ENCODE assay signal across 1 cellular context in the genomic region with DNA sequence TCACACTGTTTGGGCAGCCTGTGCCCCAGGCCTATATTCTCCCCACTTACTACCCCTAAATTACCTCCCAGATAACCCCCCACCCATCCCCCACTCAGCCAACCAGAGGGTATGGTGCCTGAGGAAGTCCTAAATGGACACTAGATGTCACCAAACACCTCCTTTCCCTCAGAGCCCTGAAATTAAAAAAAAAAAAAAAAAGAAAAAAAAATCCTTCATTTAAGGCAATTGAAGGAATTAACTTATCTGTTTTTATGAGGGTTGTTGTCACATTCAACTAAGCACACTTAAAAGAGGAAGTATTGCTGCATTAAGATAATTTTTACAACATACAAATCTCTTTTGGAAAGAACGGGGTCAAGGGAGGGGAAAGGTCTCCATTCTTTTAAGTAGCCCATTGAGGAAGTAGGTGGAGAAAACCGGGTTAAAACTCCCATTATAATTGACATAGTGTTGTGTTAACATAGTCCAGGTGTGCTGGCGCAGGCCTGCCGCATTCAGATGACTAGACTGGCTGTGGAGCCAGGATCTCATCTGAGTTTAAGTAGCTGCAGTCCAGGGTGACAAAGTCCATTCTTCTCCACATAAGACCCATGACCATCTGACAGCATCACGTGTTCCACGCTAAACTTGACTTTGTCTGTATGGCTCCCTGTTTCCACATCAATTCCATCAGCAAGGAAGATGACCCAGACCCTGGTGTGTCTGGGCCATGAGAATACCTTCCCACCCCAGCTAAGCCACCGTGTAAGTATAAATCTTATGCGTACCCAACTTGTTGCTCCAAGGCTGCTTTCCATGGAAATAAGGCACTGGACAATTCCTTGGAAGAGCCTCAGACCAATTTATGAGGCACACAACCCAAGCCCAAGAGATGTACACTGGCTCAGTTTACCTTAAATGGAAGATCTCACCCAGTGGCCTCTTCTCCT.
TF ChIP-seq lines count a peak whose summit lies in the region.

No MANE protein-coding gene starts in this region.

TF ChIP-seq in HepG2, 621 proteins besides CTCF, POLR2A, EP300 and RAD21 (continued from another document and continues in another):
- no peak for TF ChIP-seq YEATS2 (CRISPR knock-in tag; IDR thresholded peaks at IDR 0.05; ENCODE audit: borderline replicate concordance)
- TF ChIP-seq ATAD3A (CRISPR knock-in tag; IDR thresholded peaks at IDR 0.05): no peak
- TF ChIP-seq GRHL1 (CRISPR knock-in tag; conservative IDR thresholded peaks at IDR 0.05): no peak
- no peak for TF ChIP-seq GTF3A (CRISPR knock-in tag; conservative IDR thresholded peaks at IDR 0.05)
- no peak for TF ChIP-seq NR2F6 (IDR thresholded peaks at IDR 0.05)
- TF ChIP-seq NR2F6 (CRISPR knock-in tag; IDR thresholded peaks at IDR 0.05): no peak
- no peak for TF ChIP-seq ZNF263 (CRISPR knock-in tag; IDR thresholded peaks at IDR 0.05)
- no peak for TF ChIP-seq TAF15 (IDR thresholded peaks at IDR 0.05; ENCODE audit: low read depth, low read length, poor library complexity, severe bottlenecking)
- TF ChIP-seq NKX3-1 (CRISPR knock-in tag; IDR thresholded peaks at IDR 0.05): no peak
- TF ChIP-seq, protein P1, sequence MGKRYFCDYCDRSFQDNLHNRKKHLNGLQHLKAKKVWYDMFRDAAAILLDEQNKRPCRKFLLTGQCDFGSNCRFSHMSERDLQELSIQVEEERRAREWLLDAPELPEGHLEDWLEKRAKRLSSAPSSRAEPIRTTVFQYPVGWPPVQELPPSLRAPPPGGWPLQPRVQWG (CRISPR knock-in tag; IDR thresholded peaks at IDR 0.05; ENCODE audit: borderline replicate concordance, low read depth): no peak
- TF ChIP-seq ZFP36L1 (CRISPR knock-in tag; IDR thresholded peaks at IDR 0.05): no peak
- TF ChIP-seq FOXK1 (CRISPR knock-in tag; IDR thresholded peaks at IDR 0.05; ENCODE audit: borderline replicate concordance, low read depth): 0 out of 2 replicates have a peak, but pooled peaks have one; percentile 32
- no peak for TF ChIP-seq TCF12 (IDR thresholded peaks at IDR 0.05)
- TF ChIP-seq TCF12 (CRISPR knock-in tag; IDR thresholded peaks at IDR 0.05): no peak
- no peak for TF ChIP-seq NFYC (CRISPR knock-in tag; IDR thresholded peaks at IDR 0.05)
- 0 out of 2 replicates have a peak, but pooled peaks have one; percentile 20 for TF ChIP-seq FOSL2 (CRISPR knock-in tag; IDR thresholded peaks at IDR 0.05)
- TF ChIP-seq MLLT10 (CRISPR knock-in tag; IDR thresholded peaks at IDR 0.05): no peak
- TF ChIP-seq, protein P2, sequence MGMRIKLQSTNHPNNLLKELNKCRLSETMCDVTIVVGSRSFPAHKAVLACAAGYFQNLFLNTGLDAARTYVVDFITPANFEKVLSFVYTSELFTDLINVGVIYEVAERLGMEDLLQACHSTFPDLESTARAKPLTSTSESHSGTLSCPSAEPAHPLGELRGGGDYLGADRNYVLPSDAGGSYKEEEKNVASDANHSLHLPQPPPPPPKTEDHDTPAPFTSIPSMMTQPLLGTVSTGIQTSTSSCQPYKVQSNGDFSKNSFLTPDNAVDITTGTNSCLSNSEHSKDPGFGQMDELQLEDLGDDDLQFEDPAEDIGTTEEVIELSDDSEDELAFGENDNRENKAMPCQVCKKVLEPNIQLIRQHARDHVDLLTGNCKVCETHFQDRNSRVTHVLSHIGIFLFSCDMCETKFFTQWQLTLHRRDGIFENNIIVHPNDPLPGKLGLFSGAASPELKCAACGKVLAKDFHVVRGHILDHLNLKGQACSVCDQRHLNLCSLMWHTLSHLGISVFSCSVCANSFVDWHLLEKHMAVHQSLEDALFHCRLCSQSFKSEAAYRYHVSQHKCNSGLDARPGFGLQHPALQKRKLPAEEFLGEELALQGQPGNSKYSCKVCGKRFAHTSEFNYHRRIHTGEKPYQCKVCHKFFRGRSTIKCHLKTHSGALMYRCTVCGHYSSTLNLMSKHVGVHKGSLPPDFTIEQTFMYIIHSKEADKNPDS (CRISPR knock-in tag; IDR thresholded peaks at IDR 0.05): no peak
- TF ChIP-seq, protein P3, sequence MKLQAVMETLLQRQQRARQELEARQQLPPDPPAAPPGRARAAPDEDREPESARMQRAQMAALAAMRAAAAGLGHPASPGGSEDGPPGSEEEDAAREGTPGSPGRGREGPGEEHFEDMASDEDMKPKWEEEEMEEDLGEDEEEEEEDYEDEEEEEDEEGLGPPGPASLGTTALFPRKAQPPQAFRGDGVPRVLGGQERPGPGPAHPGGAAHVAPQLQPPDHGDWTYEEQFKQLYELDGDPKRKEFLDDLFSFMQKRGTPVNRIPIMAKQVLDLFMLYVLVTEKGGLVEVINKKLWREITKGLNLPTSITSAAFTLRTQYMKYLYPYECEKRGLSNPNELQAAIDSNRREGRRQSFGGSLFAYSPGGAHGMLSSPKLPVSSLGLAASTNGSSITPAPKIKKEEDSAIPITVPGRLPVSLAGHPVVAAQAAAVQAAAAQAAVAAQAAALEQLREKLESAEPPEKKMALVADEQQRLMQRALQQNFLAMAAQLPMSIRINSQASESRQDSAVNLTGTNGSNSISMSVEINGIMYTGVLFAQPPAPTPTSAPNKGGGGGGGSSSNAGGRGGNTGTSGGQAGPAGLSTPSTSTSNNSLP (IDR thresholded peaks at IDR 0.05; ENCODE audit: low read depth, low read length): peak; percentile 34; the same call in 1 of the 2 replicates
- TF ChIP-seq, protein P4, sequence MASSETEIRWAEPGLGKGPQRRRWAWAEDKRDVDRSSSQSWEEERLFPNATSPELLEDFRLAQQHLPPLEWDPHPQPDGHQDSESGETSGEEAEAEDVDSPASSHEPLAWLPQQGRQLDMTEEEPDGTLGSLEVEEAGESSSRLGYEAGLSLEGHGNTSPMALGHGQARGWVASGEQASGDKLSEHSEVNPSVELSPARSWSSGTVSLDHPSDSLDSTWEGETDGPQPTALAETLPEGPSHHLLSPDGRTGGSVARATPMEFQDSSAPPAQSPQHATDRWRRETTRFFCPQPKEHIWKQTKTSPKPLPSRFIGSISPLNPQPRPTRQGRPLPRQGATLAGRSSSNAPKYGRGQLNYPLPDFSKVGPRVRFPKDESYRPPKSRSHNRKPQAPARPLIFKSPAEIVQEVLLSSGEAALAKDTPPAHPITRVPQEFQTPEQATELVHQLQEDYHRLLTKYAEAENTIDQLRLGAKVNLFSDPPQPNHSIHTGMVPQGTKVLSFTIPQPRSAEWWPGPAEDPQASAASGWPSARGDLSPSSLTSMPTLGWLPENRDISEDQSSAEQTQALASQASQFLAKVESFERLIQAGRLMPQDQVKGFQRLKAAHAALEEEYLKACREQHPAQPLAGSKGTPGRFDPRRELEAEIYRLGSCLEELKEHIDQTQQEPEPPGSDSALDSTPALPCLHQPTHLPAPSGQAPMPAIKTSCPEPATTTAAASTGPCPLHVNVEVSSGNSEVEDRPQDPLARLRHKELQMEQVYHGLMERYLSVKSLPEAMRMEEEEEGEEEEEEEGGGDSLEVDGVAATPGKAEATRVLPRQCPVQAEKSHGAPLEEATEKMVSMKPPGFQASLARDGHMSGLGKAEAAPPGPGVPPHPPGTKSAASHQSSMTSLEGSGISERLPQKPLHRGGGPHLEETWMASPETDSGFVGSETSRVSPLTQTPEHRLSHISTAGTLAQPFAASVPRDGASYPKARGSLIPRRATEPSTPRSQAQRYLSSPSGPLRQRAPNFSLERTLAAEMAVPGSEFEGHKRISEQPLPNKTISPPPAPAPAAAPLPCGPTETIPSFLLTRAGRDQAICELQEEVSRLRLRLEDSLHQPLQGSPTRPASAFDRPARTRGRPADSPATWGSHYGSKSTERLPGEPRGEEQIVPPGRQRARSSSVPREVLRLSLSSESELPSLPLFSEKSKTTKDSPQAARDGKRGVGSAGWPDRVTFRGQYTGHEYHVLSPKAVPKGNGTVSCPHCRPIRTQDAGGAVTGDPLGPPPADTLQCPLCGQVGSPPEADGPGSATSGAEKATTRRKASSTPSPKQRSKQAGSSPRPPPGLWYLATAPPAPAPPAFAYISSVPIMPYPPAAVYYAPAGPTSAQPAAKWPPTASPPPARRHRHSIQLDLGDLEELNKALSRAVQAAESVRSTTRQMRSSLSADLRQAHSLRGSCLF (CRISPR knock-in tag; IDR thresholded peaks at IDR 0.05; ENCODE audit: borderline replicate concordance): no peak
- TF ChIP-seq ZMYM3 (CRISPR knock-in tag; IDR thresholded peaks at IDR 0.05): no peak
- no peak for TF ChIP-seq KDM4B (CRISPR knock-in tag; IDR thresholded peaks at IDR 0.05)
- no peak for TF ChIP-seq MTA1 (CRISPR knock-in tag; IDR thresholded peaks at IDR 0.05; ENCODE audit: borderline replicate concordance)
- TF ChIP-seq ATF5 (CRISPR knock-in tag; IDR thresholded peaks at IDR 0.05; ENCODE audit: low read depth): no peak
- no peak for TF ChIP-seq ZNF510 (CRISPR knock-in tag; IDR thresholded peaks at IDR 0.05; ENCODE audit: low read depth)
- TF ChIP-seq, protein P5, sequence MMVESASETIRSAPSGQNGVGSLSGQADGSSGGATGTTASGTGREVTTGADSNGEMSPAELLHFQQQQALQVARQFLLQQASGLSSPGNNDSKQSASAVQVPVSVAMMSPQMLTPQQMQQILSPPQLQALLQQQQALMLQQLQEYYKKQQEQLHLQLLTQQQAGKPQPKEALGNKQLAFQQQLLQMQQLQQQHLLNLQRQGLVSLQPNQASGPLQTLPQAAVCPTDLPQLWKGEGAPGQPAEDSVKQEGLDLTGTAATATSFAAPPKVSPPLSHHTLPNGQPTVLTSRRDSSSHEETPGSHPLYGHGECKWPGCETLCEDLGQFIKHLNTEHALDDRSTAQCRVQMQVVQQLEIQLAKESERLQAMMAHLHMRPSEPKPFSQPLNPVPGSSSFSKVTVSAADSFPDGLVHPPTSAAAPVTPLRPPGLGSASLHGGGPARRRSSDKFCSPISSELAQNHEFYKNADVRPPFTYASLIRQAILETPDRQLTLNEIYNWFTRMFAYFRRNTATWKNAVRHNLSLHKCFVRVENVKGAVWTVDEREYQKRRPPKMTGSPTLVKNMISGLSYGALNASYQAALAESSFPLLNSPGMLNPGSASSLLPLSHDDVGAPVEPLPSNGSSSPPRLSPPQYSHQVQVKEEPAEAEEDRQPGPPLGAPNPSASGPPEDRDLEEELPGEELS (CRISPR knock-in tag; IDR thresholded peaks at IDR 0.05): no peak
- TF ChIP-seq, protein P6, sequence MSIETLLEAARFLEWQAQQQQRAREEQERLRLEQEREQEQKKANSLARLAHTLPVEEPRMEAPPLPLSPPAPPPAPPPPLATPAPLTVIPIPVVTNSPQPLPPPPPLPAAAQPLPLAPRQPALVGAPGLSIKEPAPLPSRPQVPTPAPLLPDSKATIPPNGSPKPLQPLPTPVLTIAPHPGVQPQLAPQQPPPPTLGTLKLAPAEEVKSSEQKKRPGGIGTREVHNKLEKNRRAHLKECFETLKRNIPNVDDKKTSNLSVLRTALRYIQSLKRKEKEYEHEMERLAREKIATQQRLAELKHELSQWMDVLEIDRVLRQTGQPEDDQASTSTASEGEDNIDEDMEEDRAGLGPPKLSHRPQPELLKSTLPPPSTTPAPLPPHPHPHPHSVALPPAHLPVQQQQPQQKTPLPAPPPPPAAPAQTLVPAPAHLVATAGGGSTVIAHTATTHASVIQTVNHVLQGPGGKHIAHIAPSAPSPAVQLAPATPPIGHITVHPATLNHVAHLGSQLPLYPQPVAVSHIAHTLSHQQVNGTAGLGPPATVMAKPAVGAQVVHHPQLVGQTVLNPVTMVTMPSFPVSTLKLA (IDR thresholded peaks at IDR 0.05): peak; percentile 26; the same call in 1 of the 2 replicates
- no peak for TF ChIP-seq ZNF879 (CRISPR knock-in tag; IDR thresholded peaks at IDR 0.05)
- TF ChIP-seq HNF4G (IDR thresholded peaks at IDR 0.05; ENCODE audit: borderline replicate concordance, low read depth, low read length): peak; percentile 71; the same call in 1 of the 2 replicates
- 0 out of 2 replicates have a peak, but pooled peaks have one; percentile 44 for TF ChIP-seq HNF4G (CRISPR knock-in tag; IDR thresholded peaks at IDR 0.05; ENCODE audit: borderline replicate concordance, low read depth)
- TF ChIP-seq EEA1 (CRISPR knock-in tag; IDR thresholded peaks at IDR 0.05; ENCODE audit: borderline replicate concordance): no peak
- TF ChIP-seq ZNF34 (CRISPR knock-in tag; IDR thresholded peaks at IDR 0.05; ENCODE audit: borderline replicate concordance): no peak
- TF ChIP-seq RARG (CRISPR knock-in tag; IDR thresholded peaks at IDR 0.05; ENCODE audit: low read depth): no peak
- no peak for TF ChIP-seq ZNF484 (CRISPR knock-in tag; IDR thresholded peaks at IDR 0.05; ENCODE audit: borderline replicate concordance, low read depth)
- TF ChIP-seq, protein P7, sequence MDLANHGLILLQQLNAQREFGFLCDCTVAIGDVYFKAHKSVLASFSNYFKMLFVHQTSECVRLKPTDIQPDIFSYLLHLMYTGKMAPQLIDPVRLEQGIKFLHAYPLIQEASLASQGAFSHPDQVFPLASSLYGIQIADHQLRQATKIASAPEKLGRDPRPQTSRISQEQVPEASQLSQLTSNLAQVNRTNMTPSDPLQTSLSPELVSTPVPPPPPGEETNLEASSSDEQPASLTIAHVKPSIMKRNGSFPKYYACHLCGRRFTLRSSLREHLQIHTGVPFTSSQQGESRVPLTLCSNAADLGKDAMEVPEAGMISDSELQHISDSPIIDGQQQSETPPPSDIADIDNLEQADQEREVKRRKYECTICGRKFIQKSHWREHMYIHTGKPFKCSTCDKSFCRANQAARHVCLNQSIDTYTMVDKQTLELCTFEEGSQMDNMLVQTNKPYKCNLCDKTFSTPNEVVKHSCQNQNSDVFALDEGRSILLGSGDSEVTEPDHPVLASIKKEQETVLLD (CRISPR knock-in tag; IDR thresholded peaks at IDR 0.05; ENCODE audit: low read depth): no peak
- TF ChIP-seq, protein P8, sequence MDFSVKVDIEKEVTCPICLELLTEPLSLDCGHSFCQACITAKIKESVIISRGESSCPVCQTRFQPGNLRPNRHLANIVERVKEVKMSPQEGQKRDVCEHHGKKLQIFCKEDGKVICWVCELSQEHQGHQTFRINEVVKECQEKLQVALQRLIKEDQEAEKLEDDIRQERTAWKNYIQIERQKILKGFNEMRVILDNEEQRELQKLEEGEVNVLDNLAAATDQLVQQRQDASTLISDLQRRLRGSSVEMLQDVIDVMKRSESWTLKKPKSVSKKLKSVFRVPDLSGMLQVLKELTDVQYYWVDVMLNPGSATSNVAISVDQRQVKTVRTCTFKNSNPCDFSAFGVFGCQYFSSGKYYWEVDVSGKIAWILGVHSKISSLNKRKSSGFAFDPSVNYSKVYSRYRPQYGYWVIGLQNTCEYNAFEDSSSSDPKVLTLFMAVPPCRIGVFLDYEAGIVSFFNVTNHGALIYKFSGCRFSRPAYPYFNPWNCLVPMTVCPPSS (IDR thresholded peaks at IDR 0.05): no peak
